3 cellular contexts compared by ENCODE assay signal in genomic region chr13:113382542-113382941, GRCh38. TPM values are rescaled to one million over a fixed set of nuclear protein-coding genes. Genes with fewer than 3 reads are reported as not detected.
"Had no signal": no experiment of that assay in that cellular context is flagged by ENCODE, and none has a peak within 500 bp of the region (broad histone marks: within the 10 kb centered on the region; RNA-seq: fewer than 3 reads in every experiment).

No MANE protein-coding gene starts in this region.

RNA-seq across cellular contexts. Expression of gene GRTP1, which starts 18.6 kb away (rescaled TPM):
- total RNA-seq: naive thymus-derived CD8-positive, alpha-beta T cell; natural killer cell; natural killer cell treated with Interleukin-12 subunit alpha and Interleukin-12 subunit beta and Interleukin-15 and Interleukin-18, amount 100 ng/mL, for 72 hours had no signal
